8 cellular contexts compared by ENCODE assay signal in the genomic region with DNA sequence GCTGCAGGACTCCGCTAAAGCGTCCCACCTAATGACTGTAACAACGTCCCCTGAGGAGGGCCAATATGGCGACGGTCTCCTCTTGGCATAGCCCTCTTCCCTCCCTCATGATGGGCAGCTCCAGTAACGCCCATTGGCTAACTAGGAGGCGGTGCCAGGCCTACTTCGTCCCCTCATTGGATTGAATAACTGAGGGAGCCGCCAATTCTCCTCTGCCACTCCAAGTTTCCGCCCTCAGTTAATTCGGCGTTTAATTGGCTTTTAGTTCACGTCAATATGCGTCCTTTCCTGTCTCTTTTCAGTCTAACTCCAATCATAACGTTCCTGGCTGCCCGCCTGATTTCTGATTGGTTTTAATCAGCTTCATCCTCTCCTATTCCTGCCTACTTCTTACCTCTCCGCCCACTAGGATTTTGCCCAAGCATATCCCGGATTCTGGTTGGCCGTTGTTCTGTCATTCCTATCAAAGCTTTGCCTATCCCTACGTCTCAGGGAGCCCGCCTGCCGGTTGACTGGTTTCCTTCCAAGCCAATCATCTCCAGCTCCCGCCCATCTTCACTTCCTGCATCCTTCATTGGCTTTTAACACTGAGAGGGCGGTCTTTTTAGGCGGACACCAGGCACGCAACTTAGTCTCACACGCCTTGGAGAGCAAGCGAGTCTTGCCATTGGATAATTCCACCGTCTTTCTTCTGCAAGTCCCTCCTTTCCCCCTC. TPM values are rescaled to one million over a fixed set of nuclear protein-coding genes. Genes with fewer than 3 reads are reported as not detected.
DNase-seq lines count a peak whose midpoint lies in the region; ATAC-seq and TF ChIP-seq lines count a peak whose summit lies in the region.

No MANE protein-coding gene starts in this region.

- no peaks in the 10 kb centered on the region for H3K27me3 Mint-ChIP-seq in activated naive CD4-positive, alpha-beta T cell treated with anti-CD3 and anti-CD28 coated beads, Interleukin-2, amount 10 ng/mL, durations not matched to agents 7 days and 5 days

- H3K4me3 Mint-ChIP-seq in activated naive CD4-positive, alpha-beta T cell treated with anti-CD3 and anti-CD28 coated beads, Interleukin-2, amount 10 ng/mL, durations not matched to agents 7 days and 5 days: no peak overlapping the region

- no peaks in the 10 kb centered on the region for H3K9me3 ChIP-seq in SJCRH30 (replicated peaks)
- no peaks in the 10 kb centered on the region for H3K9me3 ChIP-seq in thoracic aorta

- peak; percentile 97 for DNase-seq in GM06990 (ENCODE audit: extremely low read depth, insufficient read length)
- DNase-seq in HFF-Myc (ENCODE audit: extremely low read depth, low read depth): peak; percentile 100
- DNase-seq in MV-4-11 (lab: John Stamatoyannopoulos, UW): peak; percentile 100
- DNase-seq in SJCRH30: peak; percentile 99 to 100
- DNase-seq in activated naive CD4-positive, alpha-beta T cell treated with anti-CD3 and anti-CD28 coated beads, Interleukin-2, amount 10 ng/mL, durations not matched to agents 7 days and 5 days: peak; percentile 100
- peak; percentile 100 for DNase-seq in glomerular endothelial cell (ENCODE audit: extremely low read depth, low read depth, low spot score)
- peak; percentile 94 to 100 (median 100) for DNase-seq in nucleus accumbens (lab: John Stamatoyannopoulos, UW)
- DNase-seq in thoracic aorta (ENCODE audit: low spot score): peak; percentile 100

- peaks cover 36% of the 10 kb centered on the region for H3K36me3 Mint-ChIP-seq in activated naive CD4-positive, alpha-beta T cell treated with anti-CD3 and anti-CD28 coated beads, Interleukin-2, amount 10 ng/mL, durations not matched to agents 7 days and 5 days

- peaks cover 43% of the 10 kb centered on the region for H3K4me1 Mint-ChIP-seq in activated naive CD4-positive, alpha-beta T cell treated with anti-CD3 and anti-CD28 coated beads, Interleukin-2, amount 10 ng/mL, durations not matched to agents 7 days and 5 days

- H3K4me3 ChIP-seq in GM06990 (replicated peaks; ENCODE audit: low read depth, low read length): peak overlapping the region; percentile 75
- H3K4me3 ChIP-seq in HFF-Myc (replicated peaks; ENCODE audit: low read depth, low read length): peak overlapping the region; percentile 53
- peak overlapping the region; percentile 64 for H3K4me3 ChIP-seq in SJCRH30
- peak overlapping the region; percentile 85 for H3K4me3 ChIP-seq in thoracic aorta

- no peaks in the 10 kb centered on the region for H3K9me3 Mint-ChIP-seq in activated naive CD4-positive, alpha-beta T cell treated with anti-CD3 and anti-CD28 coated beads, Interleukin-2, amount 10 ng/mL, durations not matched to agents 7 days and 5 days

- no peak overlapping the region for H3K27ac Mint-ChIP-seq in activated naive CD4-positive, alpha-beta T cell treated with anti-CD3 and anti-CD28 coated beads, Interleukin-2, amount 10 ng/mL, durations not matched to agents 7 days and 5 days

- CTCF ChIA-PET in activated naive CD4-positive, alpha-beta T cell treated with anti-CD3 and anti-CD28 coated beads, Interleukin-2, amount 10 ng/mL, durations not matched to agents 7 days and 5 days (lab: Charles Lee): interaction anchor here (0.9 to 2.1 kb wide), 3 partner anchors 28 to 42 kb away, joined by 4 to 17 read pairs (median 8); no protein-coding TSS in a partner anchor

- TF ChIP-seq CTCF in GM06990 (IDR thresholded peaks at IDR 0.05; ENCODE audit: insufficient read depth, low read length, poor library complexity, severe bottlenecking) (no peak), HFF-Myc (IDR thresholded peaks at IDR 0.05; ENCODE audit: low read depth, low read length, missing control alignments) (no peak), thoracic aorta (IDR thresholded peaks at IDR 0.05) (no peak)

- H3K36me3 ChIP-seq in GM06990 (ENCODE audit: control insufficient read depth, insufficient read depth, low read length): peaks cover 11% of the 10 kb centered on the region
- H3K36me3 ChIP-seq in SJCRH30: peaks cover 30% of the 10 kb centered on the region
- peaks cover 20% of the 10 kb centered on the region for H3K36me3 ChIP-seq in thoracic aorta

- H3K27me3 ChIP-seq in GM06990 (replicated peaks; ENCODE audit: control insufficient read depth, insufficient read depth, low read length) (no peaks in the 10 kb centered on the region), SJCRH30 (no peaks in the 10 kb centered on the region), thoracic aorta (replicated peaks; ENCODE audit: insufficient read depth) (no peaks in the 10 kb centered on the region)

- ATAC-seq in thoracic aorta (ENCODE audit: insufficient number of reproducible peaks, low FRiP score, low read depth): peak; percentile 95

- H3K27ac ChIP-seq in SJCRH30 (peak overlapping the region; percentile 86), thoracic aorta (peak overlapping the region; percentile 95 to 98)

- H3K4me1 ChIP-seq in SJCRH30 (peaks cover 7% of the 10 kb centered on the region; the same call in 1 of the 2 replicates), thoracic aorta (ENCODE audit: control insufficient read depth in 1 of 2, low read depth in 2 of 2) (peaks cover 33 to 42% of the 10 kb centered on the region in 2 donors)

RNA-seq across cellular contexts. Expression of gene SP1, which starts 0.4 kb away (rescaled TPM):
- total RNA-seq in SJCRH30 (2014; rRNA removed; shearing (Covaris generic)): 50.2 and 53.1 TPM in 2 replicates
- total RNA-seq in glomerular endothelial cell (30.1 and 39.0 TPM in 2 replicates), thoracic aorta (10 to 100 TPM; 50.9 to 65.6 TPM)

RNA-seq across cellular contexts. Expression of gene SP7, which starts 43.4 kb away (rescaled TPM):
- total RNA-seq in SJCRH30 (2014; rRNA removed; shearing (Covaris generic)): not detected in 2 replicates
- total RNA-seq in glomerular endothelial cell: not detected in 2 replicates
- total RNA-seq in thoracic aorta: not detected

RNA-seq across cellular contexts. Expression of gene AMHR2, which starts 44.1 kb away (rescaled TPM):
- total RNA-seq in SJCRH30 (2014; rRNA removed; shearing (Covaris generic)): 0.14 and 0.15 TPM in 2 replicates
- not detected in 2 replicates for total RNA-seq in glomerular endothelial cell
- under 1 TPM in 1 of 2 donors, not detected in 1; 0.27 TPM for total RNA-seq in thoracic aorta

RNA-seq across cellular contexts. Expression of gene AAAS, which starts 58.1 kb away (rescaled TPM):
- total RNA-seq in SJCRH30 (2014; rRNA removed; shearing (Covaris generic)): 55.5 and 57.2 TPM in 2 replicates
- total RNA-seq in glomerular endothelial cell (51.8 and 56.7 TPM in 2 replicates), thoracic aorta (10 to 100 TPM; 43.2 to 64.2 TPM)

Comparison
In these comparisons a context has a peak if more than half of its experiments do, and no peak if none do; other contexts are left out.
1. Peak in every context shown above with its lines: DNase-seq, ATAC-seq, H3K4me3 ChIP-seq and H3K27ac ChIP-seq.